ENCODE assay signal across 8 cellular contexts in the genomic region with DNA sequence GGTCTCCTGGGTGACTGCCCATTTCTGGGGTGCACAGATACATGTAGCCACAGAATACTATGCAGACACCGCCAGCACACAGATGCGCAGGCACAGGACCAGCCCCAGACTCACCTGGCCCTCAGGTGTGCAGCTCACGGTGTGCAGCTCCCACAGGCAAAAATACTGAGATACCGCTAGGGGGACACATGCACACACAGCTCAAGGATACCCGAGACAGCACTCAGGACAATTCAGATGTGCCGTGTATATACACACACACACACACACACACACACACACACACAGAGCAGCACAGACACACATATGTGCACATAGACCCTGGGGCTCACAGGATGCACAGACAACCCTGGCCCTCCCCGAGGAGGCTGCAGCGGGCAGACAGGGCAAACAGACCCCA. TPM values are rescaled to one million over a fixed set of nuclear protein-coding genes. Genes with fewer than 3 reads are reported as not detected.
DNase-seq lines count a peak whose midpoint lies in the region; ATAC-seq, FAIRE-seq and TF ChIP-seq lines count a peak whose summit lies in the region.
"Not testable (repeated sequence)": the region's sequence is repeated elsewhere in the genome, so short reads cannot be mapped to it uniquely, and the experiment has no call there.

No MANE protein-coding gene starts in this region.

- not testable (repeated sequence) for H3K27me3 ChIP-seq in HCT116 (ENCODE audit: insufficient read depth, low read length); K562 (ENCODE audit: control insufficient read depth in 2 of 2, insufficient read depth in 2 of 2, low read length in 2 of 2); heart left ventricle; lung (ENCODE audit: control insufficient read depth, insufficient read depth); psoas muscle (ENCODE audit: insufficient read depth in 3 of 3, low read length in 2 of 3)

- not testable (repeated sequence) for H3K4me1 ChIP-seq in A549; HCT116 (ENCODE audit: control insufficient read depth in 1 of 2, insufficient read depth in 2 of 2, low read length in 2 of 2); K562 (replicated peaks in 1 of 2; ENCODE audit: control insufficient read depth in 2 of 2, insufficient read depth in 2 of 2, low read length in 2 of 2); heart left ventricle; lung (ENCODE audit: control insufficient read depth in 2 of 2, insufficient read depth in 2 of 2, low read length in 2 of 2); psoas muscle

- H3K9me3 ChIP-seq in A549; HCT116 (ENCODE audit: control insufficient read depth in 1 of 2, insufficient read depth in 1 of 2, low read depth in 1 of 2, low read length in 2 of 2); K562 (replicated peaks; ENCODE audit: control insufficient read depth, insufficient read depth, low read depth, low read length); heart left ventricle; lung (ENCODE audit: control insufficient read depth in 2 of 2, insufficient read depth in 1 of 2, low read length in 1 of 2); psoas muscle: not testable (repeated sequence)

- H3K79me2 ChIP-seq in HCT116 (ENCODE audit: insufficient read depth, low read length); K562 (ENCODE audit: control insufficient read depth, insufficient read depth, low read length): not testable (repeated sequence)

- CTCF ChIA-PET in A549 (lab: Yijun Ruan, JAX); HCT116 (lab: Charles Lee); T-cell (lab: Charles Lee); activated CD8-positive, alpha-beta memory T cell treated with anti-CD3 and anti-CD28 coated beads, Interleukin-2, amount 10 ng/mL, durations not matched to agents 7 days and 5 days (lab: Charles Lee); K562 (lab: Yijun Ruan, JAX; ENCODE audit: low intra/inter-chr PET ratio): not testable (repeated sequence)

- not testable (repeated sequence) for H3K27ac Mint-ChIP-seq in T-cell; activated CD8-positive, alpha-beta memory T cell treated with anti-CD3 and anti-CD28 coated beads, Interleukin-2, amount 10 ng/mL, durations not matched to agents 7 days and 5 days

- not testable (repeated sequence) for H3K4me3 Mint-ChIP-seq in T-cell; activated CD8-positive, alpha-beta memory T cell treated with anti-CD3 and anti-CD28 coated beads, Interleukin-2, amount 10 ng/mL, durations not matched to agents 7 days and 5 days

- not testable (repeated sequence) for H3K4me3 ChIP-seq in A549; HCT116 (replicated peaks in 1 of 2; ENCODE audit: low read depth in 1 of 2, low read length in 2 of 2); K562; heart left ventricle; lung; psoas muscle

- FAIRE-seq in A549 (lab: Jason Lieb, UNC); K562 (lab: Jason Lieb, UNC): not testable (repeated sequence)

- TF ChIP-seq CTCF in A549 (IDR thresholded peaks at IDR 0.05); HCT116 (IDR thresholded peaks at IDR 0.05 in 2 of 3, conservative IDR thresholded peaks at IDR 0.05 in 1 of 3; ENCODE audit: borderline replicate concordance in 1 of 3, insufficient read depth in 1 of 3, low read depth in 2 of 3, low read length in 2 of 3); K562 (IDR thresholded peaks at IDR 0.05 in 2 of 3, conservative IDR thresholded peaks at IDR 0.05 in 1 of 3; ENCODE audit: insufficient read depth in 2 of 3, low read depth in 1 of 3, low read length in 3 of 3); heart left ventricle (IDR thresholded peaks at IDR 0.05); lung (IDR thresholded peaks at IDR 0.05; ENCODE audit: control extremely low read depth, extremely low read depth); psoas muscle (IDR thresholded peaks at IDR 0.05): not testable (repeated sequence)

- H3K9me3 Mint-ChIP-seq in T-cell; activated CD8-positive, alpha-beta memory T cell treated with anti-CD3 and anti-CD28 coated beads, Interleukin-2, amount 10 ng/mL, durations not matched to agents 7 days and 5 days (ENCODE audit: low read depth): not testable (repeated sequence)

- TF ChIP-seq RAD21 in A549 (conservative IDR thresholded peaks at IDR 0.05 in 1 of 2, IDR thresholded peaks at IDR 0.05 in 1 of 2); HCT116 (IDR thresholded peaks at IDR 0.05; ENCODE audit: low read depth); K562 (CRISPR knock-in tag; conservative IDR thresholded peaks at IDR 0.05 in 1 of 2, IDR thresholded peaks at IDR 0.05 in 1 of 2): not testable (repeated sequence)

- in situ Hi-C loops in K562 (cut with MboI): not testable (repeated sequence)

- not testable (repeated sequence) for H3K9ac ChIP-seq in HCT116 (ENCODE audit: low read length); K562 (ENCODE audit: insufficient read depth in 1 of 2, low read depth in 2 of 2, low read length in 2 of 2)

- BruUV-seq in HCT116 (replicated peaks; lab: Mats Ljungman, UMichigan); K562 (replicated peaks; lab: Mats Ljungman, UMichigan): not testable (repeated sequence)

- H3K4me2 ChIP-seq in A549; HCT116 (ENCODE audit: low read length); K562 (ENCODE audit: insufficient read depth, low read length): not testable (repeated sequence)

- H2AFZ ChIP-seq in HCT116 (ENCODE audit: low read depth, low read length, poor library complexity, severe bottlenecking); K562 (ENCODE audit: low read depth, low read length): not testable (repeated sequence)

- TF ChIP-seq POLR2A in A549 (IDR thresholded peaks at IDR 0.05; ENCODE audit: low read length); HCT116 (IDR thresholded peaks at IDR 0.05; ENCODE audit: borderline replicate concordance, extremely low read depth, insufficient read depth, insufficient read length); K562 (conservative IDR thresholded peaks at IDR 0.05); heart left ventricle (IDR thresholded peaks at IDR 0.05): not testable (repeated sequence)

- POLR2A ChIA-PET in A549 (lab: Yijun Ruan, JAX); HCT116 (lab: Charles Lee); T-cell (lab: Charles Lee); K562 (lab: Yijun Ruan, JAX): not testable (repeated sequence)

- H3K36me3 ChIP-seq in HCT116 (ENCODE audit: control insufficient read depth in 1 of 2, insufficient read depth in 2 of 2, low read length in 2 of 2); K562 (ENCODE audit: control insufficient read depth, insufficient read depth, low read length); heart left ventricle; lung (ENCODE audit: control insufficient read depth in 2 of 2, insufficient read depth in 2 of 2, low read length in 2 of 2); psoas muscle (ENCODE audit: insufficient read depth in 1 of 2, low read depth in 1 of 2): not testable (repeated sequence)

- not testable (repeated sequence) for H3K9me2 ChIP-seq in HCT116 (ENCODE audit: insufficient read depth)

- RAD21 ChIA-PET in HCT116 (lab: Charles Lee; ENCODE audit: low non-redundant PET in 1 of 2, low total read pairs in 2 of 2, uncharacterized antibody in 2 of 2, unreplicated experiment in 2 of 2): not testable (repeated sequence)

- H3K4me1 Mint-ChIP-seq in T-cell; activated CD8-positive, alpha-beta memory T cell treated with anti-CD3 and anti-CD28 coated beads, Interleukin-2, amount 10 ng/mL, durations not matched to agents 7 days and 5 days: not testable (repeated sequence)

- not testable (repeated sequence) for H3K36me3 Mint-ChIP-seq in T-cell; activated CD8-positive, alpha-beta memory T cell treated with anti-CD3 and anti-CD28 coated beads, Interleukin-2, amount 10 ng/mL, durations not matched to agents 7 days and 5 days

- DNase-seq in A549 (ENCODE audit: low read depth in 1 of 2, low spot score in 1 of 2); HCT116 (ENCODE audit: low read depth, low spot score); activated CD8-positive, alpha-beta memory T cell treated with anti-CD3 and anti-CD28 coated beads, Interleukin-2, amount 10 ng/mL, durations not matched to agents 7 days and 5 days; K562 (ENCODE audit: extremely low read depth in 1 of 4, low spot score in 3 of 4); heart left ventricle: not testable (repeated sequence)
- DNase-seq in T-cell (peak in 2 of 34 experiments; percentile 6 to 7), lung (ENCODE audit: low spot score) (peak; percentile 27), psoas muscle (peak in 1 of 2 donors; percentile 2)

- TF ChIP-seq EP300 in A549 (IDR thresholded peaks at IDR 0.05); K562 (IDR thresholded peaks at IDR 0.05; ENCODE audit: low read length): not testable (repeated sequence)

- not testable (repeated sequence) for H3K9me1 ChIP-seq in K562 (ENCODE audit: control insufficient read depth, insufficient read depth, low read length)

- ATAC-seq in A549 (peak; percentile 78 to 83), HCT116 (peak; percentile 86), T-cell (replicated peaks in 1 of 4) (peak; percentile 61 to 80 (median 74)), K562 (peak; percentile 64), heart left ventricle (peak; percentile 19 to 62 (median 52)), psoas muscle (peak; percentile 34 to 52 (median 44))
- peak; percentile 63 for ATAC-seq in activated CD8-positive, alpha-beta memory T cell treated with anti-CD3 and anti-CD28 coated beads, Interleukin-2, amount 10 ng/mL, durations not matched to agents 7 days and 5 days
- ATAC-seq in lung (ENCODE audit: insufficient read depth, low FRiP score): not testable (repeated sequence)

- no CpG with 5 or more reads among the region's 8 CpGs for WGBS in A549 (ENCODE audit: missing lambda C conversion rate)
- no CpG with 5 or more reads among the region's 8 CpGs for WGBS in K562 (ENCODE audit: insufficient coverage, low coverage, missing lambda C conversion rate)
- WGBS in heart left ventricle, 4 donors: 0 to 4% methylated on average over 3 of the region's 8 CpGs; no CpG with 5 or more reads in 2 of the 4 donors
- 11 to 16% methylated on average over 2 to 3 of the region's 8 CpGs for WGBS in lung, 2 donors
- WGBS in psoas muscle, 3 donors: 0 to 11% (median 6%) methylated on average over 1 to 3 of the region's 8 CpGs

- not testable (repeated sequence) for H3K27ac ChIP-seq in A549; HCT116 (ENCODE audit: low read depth, low read length); K562 (ENCODE audit: extremely low read depth, low read depth, low read length); heart left ventricle; lung (ENCODE audit: low read depth in 1 of 2, low read length in 1 of 2); psoas muscle

- H3K27me3 Mint-ChIP-seq in T-cell; activated CD8-positive, alpha-beta memory T cell treated with anti-CD3 and anti-CD28 coated beads, Interleukin-2, amount 10 ng/mL, durations not matched to agents 7 days and 5 days: not testable (repeated sequence)

- H4K20me1 ChIP-seq in HCT116 (ENCODE audit: insufficient read depth); K562 (replicated peaks; ENCODE audit: control insufficient read depth, insufficient read depth, low read length): not testable (repeated sequence)

- intact Hi-C loops in HCT116 (cut with micrococcal nuclease); K562 (cut with micrococcal nuclease); heart left ventricle (cut with DNase I); psoas muscle (cut with DNase I): not testable (repeated sequence)

RNA-seq across cellular contexts. Expression of a gene that starts 11.8 kb away (rescaled TPM):
- 3.8 and 5.2 TPM in 2 replicates for polyA plus RNA-seq in A549 (2011; rRNA removed)
- polyA plus RNA-seq in A549 (2012; cell fraction: cytosol; rRNA removed): 1.4 and 1.6 TPM in 2 replicates
- polyA plus RNA-seq in A549 (2012; cell fraction: nucleus; rRNA removed): 5.1 and 6.4 TPM in 2 replicates
- polyA plus RNA-seq in A549 (2017; fragmentation: RNase III; extraction: RNeasy Plus Mini Kit Qiagen cat#74134 plus additional on column Dnase treatment): 3.6 to 3.8 TPM (median 3.7 TPM) in 3 replicates
- 0.45 and 0.88 TPM in 2 replicates for polyA minus RNA-seq in A549 (2011; rRNA and poly(A)+ RNA removed)
- 2.1 TPM for total RNA-seq in HCT116 (2021; ENCODE audit: unreplicated experiment)
- 0.95 and 1.1 TPM in 2 replicates for polyA plus RNA-seq in HCT116 (2012)
- total RNA-seq in T-cell: 1 to 10 TPM in 3 of 5 donors, under 1 TPM in 2; 0.70 to 4.6 (median 3.2) TPM
- 1 to 10 TPM; 2.0 to 4.6 TPM for total RNA-seq in activated CD8-positive, alpha-beta memory T cell treated with anti-CD3 and anti-CD28 coated beads, Interleukin-2, amount 10 ng/mL, durations not matched to agents 7 days and 5 days
- 4.3 and 23.5 TPM in 2 replicates for total RNA-seq in K562 (2011; cell fraction: chromatin; rRNA removed; ENCODE audit: low replicate concordance)
- 1.3 TPM in 1 of 2 replicates, not detected in the other for total RNA-seq in K562 (2011; cell fraction: nucleolus; rRNA removed)
- total RNA-seq in K562 (2011; cell fraction: nucleoplasm; rRNA removed): 6.6 and 11.0 TPM in 2 replicates
- total RNA-seq in K562 (2014; rRNA removed): not detected in 2 replicates
- 0.91 TPM in 1 of 2 replicates, not detected in the other for total RNA-seq in K562 (2014; rRNA removed; fragmentation: Illumina TruSeq; extraction: Trizol)
- total RNA-seq in K562 (2015; rRNA removed; fragmentation: Illumina TruSeq; extraction: Trizol): 0.72 TPM in 1 of 2 replicates, not detected in the other
- 0.18 and 1.5 TPM in 2 replicates for total RNA-seq in K562 (2021)
- 0.09 and 0.24 TPM in 2 replicates for polyA plus RNA-seq in K562 (2011; rRNA removed)
- polyA plus RNA-seq in K562 (2011; cell fraction: cytosol; rRNA removed): 0.09 TPM in 1 of 2 replicates, not detected in the other
- 0.56 and 0.88 TPM in 2 replicates for polyA plus RNA-seq in K562 (2011; cell fraction: nucleus; rRNA removed)
- polyA plus RNA-seq in K562 (2012): 0.16 and 0.58 TPM in 2 replicates
- 0.35 and 0.67 TPM in 2 replicates for polyA plus RNA-seq in K562 (2014; fragmentation: Illumina TruSeq; extraction: Trizol)
- polyA plus RNA-seq in K562 (2014; fragmentation: Nextera tagmentation; extraction: Ambion mirVana): under 1 TPM; 0.03 TPM
- polyA plus RNA-seq in K562 (2014; rRNA removed): 0.56 and 0.96 TPM in 2 replicates
- 0.91 TPM in 1 of 2 replicates, not detected in the other for polyA minus RNA-seq in K562 (2011; rRNA and poly(A)+ RNA removed)
- 0.86 TPM in 1 of 2 replicates, not detected in the other for polyA minus RNA-seq in K562 (2011; cell fraction: cytosol; rRNA and poly(A)+ RNA removed)
- 1.2 and 2.3 TPM in 2 replicates for polyA minus RNA-seq in K562 (2011; cell fraction: nucleus; rRNA and poly(A)+ RNA removed)
- 1 to 10 TPM in 1 of 9 donors, under 1 TPM in 4, not detected in 4; 0.58 to 1.1 (median 0.72) TPM for total RNA-seq in heart left ventricle
- under 1 TPM; 0.10 to 0.42 TPM for polyA plus RNA-seq in heart left ventricle
- 1 to 10 TPM; 2.0 to 6.1 TPM for total RNA-seq in lung
- polyA plus RNA-seq in lung: under 1 TPM; 0.14 to 0.87 TPM
- total RNA-seq in psoas muscle: 1 to 10 TPM in 1 of 4 donors, under 1 TPM in 2, not detected in 1; 0.76 to 1.5 (median 0.84) TPM
- polyA plus RNA-seq in psoas muscle: under 1 TPM; 0.17 to 0.68 (median 0.38) TPM

RNA-seq across cellular contexts. Expression of a gene that starts 28.5 kb away (rescaled TPM):
- polyA plus RNA-seq in A549 (2011; rRNA removed) (33.1 and 77.6 TPM in 2 replicates), A549 (2017; fragmentation: RNase III; extraction: RNeasy Plus Mini Kit Qiagen cat#74134 plus additional on column Dnase treatment) (131 to 146 TPM (median 138 TPM) in 3 replicates), K562 (2011; rRNA removed) (130 and 155 TPM in 2 replicates), K562 (2014; fragmentation: Illumina TruSeq; extraction: Trizol) (119 and 183 TPM in 2 replicates), K562 (2014; fragmentation: Nextera tagmentation; extraction: Ambion mirVana) (10 to 100 TPM in 1 of 2 experiments, 1 to 10 TPM in 1; 3.7 to 10.4 TPM), K562 (2014; rRNA removed) (78.1 and 99.2 TPM in 2 replicates), heart left ventricle (10 to 100 TPM; 40.7 to 84.1 TPM), lung (10 to 100 TPM; 45.9 to 60.5 TPM), psoas muscle (100 to 1,000 TPM in 1 of 3 donors, 10 to 100 TPM in 2; 60.6 to 130 (median 84.5) TPM)
- 180 and 191 TPM in 2 replicates for polyA plus RNA-seq in A549 (2012; cell fraction: cytosol; rRNA removed)
- polyA plus RNA-seq in A549 (2012; cell fraction: nucleus; rRNA removed): 196 and 231 TPM in 2 replicates
- polyA minus RNA-seq in A549 (2011; rRNA and poly(A)+ RNA removed): 178 and 194 TPM in 2 replicates
- total RNA-seq in HCT116 (2021; ENCODE audit: unreplicated experiment) (104 TPM), T-cell (10 to 100 TPM in 4 of 5 donors, 1 to 10 TPM in 1; 9.2 to 63.5 (median 42.2) TPM), K562 (2014; rRNA removed) (85.4 and 89.8 TPM in 2 replicates), K562 (2014; rRNA removed; fragmentation: Illumina TruSeq; extraction: Trizol) (30.7 and 40.1 TPM in 2 replicates), K562 (2015; rRNA removed; fragmentation: Illumina TruSeq; extraction: Trizol) (88.1 and 88.2 TPM in 2 replicates), K562 (2021) (78.1 and 112 TPM in 2 replicates), heart left ventricle (100 to 1,000 TPM in 2 of 9 donors, 10 to 100 TPM in 4, 1 to 10 TPM in 3; 2.7 to 151 (median 43.1) TPM), lung (10 to 100 TPM; 56.8 to 95.8 TPM), psoas muscle (100 to 1,000 TPM in 2 of 4 donors, 10 to 100 TPM in 2; 25.5 to 126 (median 94.2) TPM)
- polyA plus RNA-seq in HCT116 (2012): 138 and 188 TPM in 2 replicates
- total RNA-seq in activated CD8-positive, alpha-beta memory T cell treated with anti-CD3 and anti-CD28 coated beads, Interleukin-2, amount 10 ng/mL, durations not matched to agents 7 days and 5 days: 10 to 100 TPM; 58.1 to 69.0 TPM
- total RNA-seq in K562 (2011; cell fraction: chromatin; rRNA removed; ENCODE audit: low replicate concordance): 35.0 and 124 TPM in 2 replicates
- 103 and 124 TPM in 2 replicates for total RNA-seq in K562 (2011; cell fraction: nucleolus; rRNA removed)
- total RNA-seq in K562 (2011; cell fraction: nucleoplasm; rRNA removed): 58.5 and 82.2 TPM in 2 replicates
- 215 and 296 TPM in 2 replicates for polyA plus RNA-seq in K562 (2011; cell fraction: cytosol; rRNA removed)
- polyA plus RNA-seq in K562 (2011; cell fraction: nucleus; rRNA removed): 112 and 132 TPM in 2 replicates
- 44.6 and 46.0 TPM in 2 replicates for polyA plus RNA-seq in K562 (2012)
- 223 and 350 TPM in 2 replicates for polyA minus RNA-seq in K562 (2011; rRNA and poly(A)+ RNA removed)
- polyA minus RNA-seq in K562 (2011; cell fraction: cytosol; rRNA and poly(A)+ RNA removed): 170 and 213 TPM in 2 replicates
- 67.6 and 92.4 TPM in 2 replicates for polyA minus RNA-seq in K562 (2011; cell fraction: nucleus; rRNA and poly(A)+ RNA removed)
